Comparison of ENCODE assay signal across 18 cellular contexts in genomic region chr9:128201441-128202369, GRCh38. TPM values are rescaled to one million over a fixed set of nuclear protein-coding genes. Genes with fewer than 3 reads are reported as not detected.
A peak's percentile ranks its signal among the peaks of the same experiment; 100 is the strongest.
DNase-seq lines count a peak whose midpoint lies in the region; TF ChIP-seq lines count a peak whose summit lies in the region.
"Had no signal": no experiment of that assay in that cellular context is flagged by ENCODE, and none has a peak within 500 bp of the region (broad histone marks: within the 10 kb centered on the region; RNA-seq: fewer than 3 reads in every experiment).

No MANE protein-coding gene starts in this region.

- H3K9me3 ChIP-seq in HUES64 (ENCODE audit: insufficient read depth, low read depth, low read length) = no peaks in the 10 kb centered on the region
- H3K9me3 ChIP-seq: left ventricle myocardium inferior, right atrium auricular region had no signal

- H3K4me3 ChIP-seq in HUES64 (ENCODE audit: low read length) = no peak overlapping the region
- H3K4me3 ChIP-seq in brain microvascular endothelial cell (ENCODE audit: low read depth, low read length) = no peak overlapping the region
- H3K4me3 ChIP-seq: left ventricle myocardium inferior, right atrium auricular region had no signal

- H3K27me3 Mint-ChIP-seq in nephron (ENCODE audit: low read depth) = peaks cover 3% of the 10 kb centered on the region

- DNase-seq in EL (peak; percentile 53), brain microvascular endothelial cell (peak; percentile 72), NCI-H1105 treated with DMSO at 0.1 percent for 48 hours (lab: John Stamatoyannopoulos, UW) (no peak), NCI-H2029 treated with DMSO at 0.1 percent for 48 hours (lab: John Stamatoyannopoulos, UW) (no peak), KG1 (lab: John Stamatoyannopoulos, UW) (no peak), GM19240 (ENCODE audit: insufficient read length, low spot score) (no peak)
- DNase-seq: activated CD4-positive, alpha-beta T cell treated with anti-CD3 and anti-CD28 coated beads for 1 hour; activated T-cell treated with anti-CD3 and anti-CD28 coated beads, Interleukin-2, amount 50 U/mL, for 4 hours; Kasumi-1; left ventricle myocardium inferior; naive thymus-derived CD4-positive, alpha-beta T cell; NCI-H2081 treated with DMSO at 0.1 percent for 48 hours; NCI-H774; stimulated activated CD4-positive, alpha-beta T cell treated with anti-CD3 and anti-CD28 coated beads, Interleukin-4, amount 100 ng/mL, for 4 hours had no signal

- H3K36me3 ChIP-seq in HUES64 (ENCODE audit: insufficient read depth, low read length) (no peaks in the 10 kb centered on the region), brain microvascular endothelial cell (replicated peaks) (no peaks in the 10 kb centered on the region)
- H3K36me3 ChIP-seq: left ventricle myocardium inferior, right atrium auricular region had no signal

- in situ Hi-C loops in brain microvascular endothelial cell (cut with HindIII; ENCODE audit: low pct_ligation_motif_present, low sequenced_read_pairs) = no loop called here

- no peak overlapping the region for H3K27ac Mint-ChIP-seq in nephron
- H3K27ac Mint-ChIP-seq: GM23338 had no signal

- H3K27ac ChIP-seq in HUES64 (ENCODE audit: low read depth, low read length) = peak overlapping the region; percentile 49
- peak overlapping the region; percentile 8 for H3K27ac ChIP-seq in brain microvascular endothelial cell
- H3K27ac ChIP-seq: left ventricle myocardium inferior, right atrium auricular region had no signal

- no peaks in the 10 kb centered on the region for H3K9me3 Mint-ChIP-seq in nephron
- H3K9me3 Mint-ChIP-seq: activated T-cell treated with anti-CD3 and anti-CD28 coated beads, Interleukin-2, amount 50 U/mL, for 4 hours; GM23338; naive thymus-derived CD4-positive, alpha-beta T cell had no signal

- H3K4me1 ChIP-seq in HUES64 (ENCODE audit: insufficient read depth, low read length) = peaks cover 20% of the 10 kb centered on the region; the same call in 1 of the 2 replicates

- H3K27me3 ChIP-seq in HUES64 (ENCODE audit: insufficient read depth, low read length) (no peaks in the 10 kb centered on the region), brain microvascular endothelial cell (replicated peaks) (no peaks in the 10 kb centered on the region)
- H3K27me3 ChIP-seq: right atrium auricular region had no signal

- H3K9ac ChIP-seq in HUES64 (ENCODE audit: low read depth, low read length) = peak overlapping the region; percentile 9; the same call in 1 of the 2 replicates

- H3K4me3 Mint-ChIP-seq in nephron = peak overlapping the region; percentile 58 to 88 (median 79)
- H3K4me3 Mint-ChIP-seq: activated T-cell treated with anti-CD3 and anti-CD28 coated beads, Interleukin-2, amount 50 U/mL, for 4 hours had no signal

- TF ChIP-seq CTCF in brain microvascular endothelial cell (IDR thresholded peaks at IDR 0.05; ENCODE audit: low read depth, low read length, missing control alignments) (no peak), nephron (IDR thresholded peaks at IDR 0.05; ENCODE audit: unreplicated experiment in 3 of 3) (no peak)

- H3K36me3 Mint-ChIP-seq in nephron (ENCODE audit: low read depth) = peaks cover 4% of the 10 kb centered on the region
- H3K36me3 Mint-ChIP-seq: naive thymus-derived CD4-positive, alpha-beta T cell had no signal

- H3K4me1 Mint-ChIP-seq in nephron = peaks cover 12% of the 10 kb centered on the region

- WGBS in HUES64 = 60% methylated on average over 12 of the region's 13 CpGs

RNA-seq across cellular contexts. Expression of gene DNM1, which starts 1.5 kb away (rescaled TPM):
- 27.4 TPM for polyA plus RNA-seq in HUES64 (2013, experiment 1 of 2)
- 32.6 TPM for polyA plus RNA-seq in HUES64 (2013, experiment 2 of 2)

RNA-seq across cellular contexts. Expression of gene CIZ1, which starts 10.3 kb away (rescaled TPM):
- 63.2 TPM for polyA plus RNA-seq in HUES64 (2013, experiment 1 of 2)
- 73.5 TPM for polyA plus RNA-seq in HUES64 (2013, experiment 2 of 2)

RNA-seq across cellular contexts. Expression of gene BBLN, which starts 41.6 kb away (rescaled TPM):
- polyA plus RNA-seq in HUES64 (2013, experiment 1 of 2) = 74.1 TPM
- 91.3 TPM for polyA plus RNA-seq in HUES64 (2013, experiment 2 of 2)

RNA-seq across cellular contexts. Expression of gene LCN2, which starts 52.5 kb away (rescaled TPM):
- polyA plus RNA-seq in HUES64 (2013, experiment 1 of 2) = not detected
- polyA plus RNA-seq in HUES64 (2013, experiment 2 of 2) = not detected
- polyA plus RNA-seq: naive thymus-derived CD4-positive, alpha-beta T cell had no signal

Comparison
In these comparisons a context has a peak if more than half of its experiments do, and no peak if none do; other contexts are left out.
1. DNase-seq: peak in EL (single experiment) and brain microvascular endothelial cell (single experiment); none in NCI-H1105 treated with DMSO at 0.1 percent for 48 hours (single experiment), NCI-H2029 treated with DMSO at 0.1 percent for 48 hours (single experiment), KG1 (single experiment) and GM19240 (single experiment).